Comparison of ENCODE assay signal across 8 cellular contexts in genomic region chr20:62822788-62823651, GRCh38. TPM values are rescaled to one million over a fixed set of nuclear protein-coding genes. Genes with fewer than 3 reads are reported as not detected.
DNase-seq lines count a peak whose midpoint lies in the region; ATAC-seq and TF ChIP-seq lines count a peak whose summit lies in the region.

No MANE protein-coding gene starts in this region.

- H3K9me3 Mint-ChIP-seq in osteocyte (ENCODE audit: unreplicated experiment): no peaks in the 10 kb centered on the region

- H3K9me2 ChIP-seq in OCI-LY7 (ENCODE audit: insufficient read depth, low read length): no peaks in the 10 kb centered on the region

- H3K4me3 ChIP-seq in OCI-LY7 (ENCODE audit: low read depth, low read length, poor library complexity, severe bottlenecking) (no peak overlapping the region), brain microvascular endothelial cell (ENCODE audit: low read depth, low read length) (no peak overlapping the region)

- H3K4me2 ChIP-seq in OCI-LY7 (ENCODE audit: low read length): no peak overlapping the region

- H3K27ac ChIP-seq in OCI-LY7 (ENCODE audit: low read depth, low read length, poor library complexity, severe bottlenecking): no peak overlapping the region
- H3K27ac ChIP-seq in brain microvascular endothelial cell: no peak overlapping the region

- no peak overlapping the region for H2AFZ ChIP-seq in OCI-LY7 (ENCODE audit: low read length)

- H3K4me3 Mint-ChIP-seq in osteocyte (ENCODE audit: unreplicated experiment): no peak overlapping the region

- peak; percentile 88 for TF ChIP-seq CTCF in OCI-LY7 (conservative IDR thresholded peaks at IDR 0.05; ENCODE audit: low read length)
- TF ChIP-seq CTCF in brain microvascular endothelial cell (IDR thresholded peaks at IDR 0.05; ENCODE audit: low read depth, low read length, missing control alignments): peak; percentile 52
- peak; percentile 36 for TF ChIP-seq CTCF in osteocyte (IDR thresholded peaks at IDR 0.05)

- H3K36me3 ChIP-seq in OCI-LY7 (ENCODE audit: insufficient read depth, low read length): no peaks in the 10 kb centered on the region
- no peaks in the 10 kb centered on the region for H3K36me3 ChIP-seq in brain microvascular endothelial cell (replicated peaks)

- no peaks in the 10 kb centered on the region for H3K27me3 ChIP-seq in brain microvascular endothelial cell (replicated peaks)

- ATAC-seq in GM21576 (IDR thresholded peaks at IDR 0.05; ENCODE audit: unreplicated experiment): no peak
- ATAC-seq in GM18870 (IDR thresholded peaks at IDR 0.05; ENCODE audit: unreplicated experiment): no peak

- H4K20me1 ChIP-seq in OCI-LY7 (ENCODE audit: insufficient read depth, low read length): no peaks in the 10 kb centered on the region

- no peaks in the 10 kb centered on the region for H3K27me3 Mint-ChIP-seq in osteocyte (ENCODE audit: unreplicated experiment)

- H3K36me3 Mint-ChIP-seq in osteocyte (ENCODE audit: unreplicated experiment): no peaks in the 10 kb centered on the region

- POLR2A ChIA-PET in OCI-LY7 (lab: Charles Lee): no interaction called here

- no peaks in the 10 kb centered on the region for H3K79me2 ChIP-seq in OCI-LY7 (ENCODE audit: insufficient read depth, low read depth, low read length)

- intact Hi-C loops in OCI-LY7 (cut with micrococcal nuclease; ENCODE audit: unreplicated experiment): loop anchor here (1.0 to 2.0 kb wide), 3 partner anchors 24 to 186 kb away; no protein-coding TSS in a partner anchor

- H3K27ac Mint-ChIP-seq in osteocyte (ENCODE audit: unreplicated experiment): no peak overlapping the region

- H3K4me1 Mint-ChIP-seq in osteocyte (ENCODE audit: unreplicated experiment): peaks cover 26% of the 10 kb centered on the region

- H3K9me3 ChIP-seq in OCI-LY7 (ENCODE audit: low read length): no peaks in the 10 kb centered on the region

- CTCF ChIA-PET in OCI-LY7 (lab: Charles Lee; ENCODE audit: unreplicated experiment): interaction anchor here (0.7 to 1.0 kb wide), 4 partner anchors 9 to 52 kb away, joined by 3 to 9 read pairs (median 4); no protein-coding TSS in a partner anchor

- in situ Hi-C loops in brain microvascular endothelial cell (cut with HindIII; ENCODE audit: low pct_ligation_motif_present, low sequenced_read_pairs): no loop called here

- DNase-seq in activated CD4-positive, alpha-beta T cell treated with anti-CD3 and anti-CD28 coated beads for 48 hours: peak; percentile 80
- DNase-seq in activated CD4-positive, alpha-beta T cell treated with anti-CD3 and anti-CD28 coated beads, Interleukin-2, amount 50 U/mL, for 1 hour: no peak
- DNase-seq in HT1080 (ENCODE audit: low read depth) (peak; percentile 63), OCI-LY7 (ENCODE audit: low spot score) (peak; percentile 87), brain microvascular endothelial cell (no peak), osteocyte (ENCODE audit: extremely low spot score, unreplicated experiment) (no peak)

- H3K4me1 ChIP-seq in OCI-LY7 (ENCODE audit: insufficient read depth, low read length, poor library complexity, severe bottlenecking): peaks cover 7% of the 10 kb centered on the region

- no TSS peak for BruUV-seq in OCI-LY7 (replicated peaks; lab: Mats Ljungman, UMichigan)

RNA-seq across cellular contexts. Expression of gene COL9A3, which starts 6.2 kb away (rescaled TPM):
- total RNA-seq in HT1080 (2014; rRNA removed; shearing (Covaris generic)): 0.08 and 0.84 TPM in 2 replicates
- 0.11 TPM in 1 of 2 replicates, not detected in the other for polyA plus RNA-seq in HT1080 (2015; cell fraction: cytosol; rRNA removed)
- polyA plus RNA-seq in HT1080 (2015; cell fraction: nucleus; rRNA removed): 0.51 and 1.0 TPM in 2 replicates
- total RNA-seq in OCI-LY7 (2014; rRNA removed; shearing (Covaris generic)): 1.0 and 1.7 TPM in 2 replicates
- 5.2 and 6.1 TPM in 2 replicates for total RNA-seq in OCI-LY7 (2022)
- 1.7 and 1.8 TPM in 2 replicates for total RNA-seq in osteocyte

RNA-seq across cellular contexts. Expression of gene OGFR, which starts 18.4 kb away (rescaled TPM):
- 86.7 and 95.5 TPM in 2 replicates for total RNA-seq in HT1080 (2014; rRNA removed; shearing (Covaris generic))
- 40.1 and 41.6 TPM in 2 replicates for polyA plus RNA-seq in HT1080 (2015; cell fraction: cytosol; rRNA removed)
- polyA plus RNA-seq in HT1080 (2015; cell fraction: nucleus; rRNA removed): 52.5 and 55.9 TPM in 2 replicates
- total RNA-seq in OCI-LY7 (2014; rRNA removed; shearing (Covaris generic)): 64.8 and 75.6 TPM in 2 replicates
- total RNA-seq in OCI-LY7 (2022) (66.2 and 69.9 TPM in 2 replicates), osteocyte (47.2 and 48.9 TPM in 2 replicates)

RNA-seq across cellular contexts. Expression of gene MRGBP, which starts 26.7 kb away (rescaled TPM):
- total RNA-seq in HT1080 (2014; rRNA removed; shearing (Covaris generic)): 42.5 and 47.8 TPM in 2 replicates
- polyA plus RNA-seq in HT1080 (2015; cell fraction: cytosol; rRNA removed): 29.0 TPM in 2 replicates
- polyA plus RNA-seq in HT1080 (2015; cell fraction: nucleus; rRNA removed): 17.3 and 19.4 TPM in 2 replicates
- total RNA-seq in OCI-LY7 (2014; rRNA removed; shearing (Covaris generic)): 22.2 and 25.1 TPM in 2 replicates
- total RNA-seq in OCI-LY7 (2022) (19.9 and 22.6 TPM in 2 replicates), osteocyte (11.2 and 11.4 TPM in 2 replicates)

RNA-seq across cellular contexts. Expression of gene TCFL5, which starts 38.6 kb away (rescaled TPM):
- total RNA-seq in HT1080 (2014; rRNA removed; shearing (Covaris generic)): 9.6 and 14.3 TPM in 2 replicates
- polyA plus RNA-seq in HT1080 (2015; cell fraction: cytosol; rRNA removed): 13.9 and 16.3 TPM in 2 replicates
- polyA plus RNA-seq in HT1080 (2015; cell fraction: nucleus; rRNA removed): 10.1 and 12.6 TPM in 2 replicates
- 9.5 and 10.0 TPM in 2 replicates for total RNA-seq in OCI-LY7 (2014; rRNA removed; shearing (Covaris generic))
- 8.7 and 9.2 TPM in 2 replicates for total RNA-seq in OCI-LY7 (2022)
- total RNA-seq in osteocyte: 12.2 and 12.8 TPM in 2 replicates

Comparison
In these comparisons a context has a peak if more than half of its experiments do, and no peak if none do; other contexts are left out.
1. DNase-seq: peak in activated CD4-positive, alpha-beta T cell treated with anti-CD3 and anti-CD28 coated beads for 48 hours (single experiment), HT1080 (single experiment) and OCI-LY7 (single experiment); none in activated CD4-positive, alpha-beta T cell treated with anti-CD3 and anti-CD28 coated beads, Interleukin-2, amount 50 U/mL, for 1 hour (single experiment), brain microvascular endothelial cell (single experiment) and osteocyte (single experiment).
2. CTCF ChIP-seq: peak in every context shown above with its lines; median percentile 88 in OCI-LY7; 52 in brain microvascular endothelial cell; 36 in osteocyte.